Comparison of ENCODE assay signal across 8 cellular contexts in genomic region chr16:67163903-67164558, GRCh38. TPM values are rescaled to one million over a fixed set of nuclear protein-coding genes. Genes with fewer than 3 reads are reported as not detected.
DNase-seq lines count a peak whose midpoint lies in the region; ATAC-seq and TF ChIP-seq lines count a peak whose summit lies in the region.

No MANE protein-coding gene starts in this region.

- no TSS peak for BruUV-seq in A673 (replicated peaks; lab: Mats Ljungman, UMichigan)

- POLR2A ChIA-PET in A673 (lab: Charles Lee; ENCODE audit: low non-redundant PET): no interaction called here

- peaks cover 94% of the 10 kb centered on the region for H3K27me3 Mint-ChIP-seq in nephron (ENCODE audit: low read depth)

- peak; percentile 39 for DNase-seq in BE2C
- DNase-seq in Karpas-422: no peak
- DNase-seq in effector memory CD4-positive, alpha-beta T cell: no peak
- DNase-seq in G401 (ENCODE audit: low spot score): no peak
- no peak for DNase-seq in Kasumi-1 (lab: John Stamatoyannopoulos, UW)
- no peak for DNase-seq in A673 (ENCODE audit: low spot score)

- H3K36me3 Mint-ChIP-seq in nephron (ENCODE audit: low read depth): no peaks in the 10 kb centered on the region

- peak overlapping the region; percentile 64 for H3K4me3 ChIP-seq in BE2C (ENCODE audit: low read depth, low read length)
- no peak overlapping the region for H3K4me3 ChIP-seq in Karpas-422 (ENCODE audit: low read length)
- peak overlapping the region; percentile 44 for H3K4me3 ChIP-seq in effector memory CD4-positive, alpha-beta T cell (ENCODE audit: insufficient read depth, low read depth, low read length, poor library complexity, severe bottlenecking)
- H3K4me3 ChIP-seq in A673 (ENCODE audit: low read depth, low read length, poor library complexity, severe bottlenecking): no peak overlapping the region

- no peak overlapping the region for H3K27ac ChIP-seq in Karpas-422 (ENCODE audit: low read length)
- H3K27ac ChIP-seq in effector memory CD4-positive, alpha-beta T cell (ENCODE audit: insufficient read depth, low read length, poor library complexity, severe bottlenecking): no peak overlapping the region
- no peak overlapping the region for H3K27ac ChIP-seq in A673 (ENCODE audit: low read depth, low read length, poor library complexity, severe bottlenecking)

- in situ Hi-C loops in G401 (cut with HindIII; ENCODE audit: low sequenced_read_pairs): no loop called here

- H3K4me1 ChIP-seq in BE2C: no peaks in the 10 kb centered on the region
- H3K4me1 ChIP-seq in Karpas-422 (ENCODE audit: low read length): peaks cover 28% of the 10 kb centered on the region
- peaks cover 52% of the 10 kb centered on the region for H3K4me1 ChIP-seq in effector memory CD4-positive, alpha-beta T cell (ENCODE audit: control insufficient read depth, insufficient read depth, low read length, poor library complexity, severe bottlenecking)
- no peaks in the 10 kb centered on the region for H3K4me1 ChIP-seq in A673 (ENCODE audit: insufficient read depth, low read length, poor library complexity, severe bottlenecking)

- H3K36me3 ChIP-seq in BE2C (no peaks in the 10 kb centered on the region), Karpas-422 (ENCODE audit: insufficient read depth, low read length) (no peaks in the 10 kb centered on the region), A673 (ENCODE audit: insufficient read depth, low read length, poor library complexity, severe bottlenecking) (no peaks in the 10 kb centered on the region)
- no peaks in the 10 kb centered on the region for H3K36me3 ChIP-seq in effector memory CD4-positive, alpha-beta T cell (ENCODE audit: control insufficient read depth, insufficient read depth, low read length)

- intact Hi-C loops in A673 (cut with micrococcal nuclease; ENCODE audit: unreplicated experiment): no loop called here

- no peaks in the 10 kb centered on the region for H3K9me2 ChIP-seq in Karpas-422 (replicated peaks; ENCODE audit: insufficient read depth, low read length)

- no peak overlapping the region for H3K27ac Mint-ChIP-seq in nephron

- H3K9me3 Mint-ChIP-seq in nephron: no peaks in the 10 kb centered on the region

- peaks cover 15% of the 10 kb centered on the region; the same call in 1 of the 2 replicates for H4K20me1 ChIP-seq in Karpas-422 (ENCODE audit: insufficient read depth, low read depth, low read length)

- no peak for TF ChIP-seq CTCF in BE2C (IDR thresholded peaks at IDR 0.05; ENCODE audit: low read depth, low read length)
- TF ChIP-seq CTCF in nephron (IDR thresholded peaks at IDR 0.05; ENCODE audit: unreplicated experiment in 3 of 3): no peak
- no peak for TF ChIP-seq CTCF in A673 (conservative IDR thresholded peaks at IDR 0.05; ENCODE audit: low read depth, low read length)

- H3K4me2 ChIP-seq in Karpas-422 (ENCODE audit: low read depth, low read length, poor library complexity, severe bottlenecking): peak overlapping the region; percentile 38

- no peak overlapping the region for H3K9ac ChIP-seq in Karpas-422 (ENCODE audit: low read length)

- H2AFZ ChIP-seq in Karpas-422 (ENCODE audit: low read length): no peak overlapping the region

- CTCF ChIA-PET in A673 (lab: Charles Lee): no interaction called here

- H3K4me1 Mint-ChIP-seq in nephron: peaks cover 21% of the 10 kb centered on the region

- no peak for ATAC-seq in GM19324 (IDR thresholded peaks at IDR 0.05; ENCODE audit: low FRiP score, unreplicated experiment)

- H3K4me3 Mint-ChIP-seq in nephron: peak overlapping the region; percentile 30 to 67 (median 64)

- H3K9me3 ChIP-seq in BE2C (no peaks in the 10 kb centered on the region), Karpas-422 (ENCODE audit: low read length) (no peaks in the 10 kb centered on the region), A673 (ENCODE audit: low read depth, low read length, poor library complexity, severe bottlenecking) (no peaks in the 10 kb centered on the region)
- H3K9me3 ChIP-seq in effector memory CD4-positive, alpha-beta T cell (ENCODE audit: control insufficient read depth, low read length): no peaks in the 10 kb centered on the region

- H3K79me2 ChIP-seq in Karpas-422 (ENCODE audit: low read length): no peaks in the 10 kb centered on the region

- H3K27me3 ChIP-seq in BE2C (no peaks in the 10 kb centered on the region; the same call in 1 of the 2 replicates), Karpas-422 (ENCODE audit: low read length) (no peaks in the 10 kb centered on the region), A673 (replicated peaks; ENCODE audit: insufficient read depth, low read depth, low read length, poor library complexity) (no peaks in the 10 kb centered on the region)
- peaks cover 38% of the 10 kb centered on the region for H3K27me3 ChIP-seq in effector memory CD4-positive, alpha-beta T cell (replicated peaks; ENCODE audit: control insufficient read depth, insufficient read depth, low read length, poor library complexity, severe bottlenecking)

RNA-seq across cellular contexts. Expression of gene HSF4, which starts 0.5 kb away (rescaled TPM):
- polyA plus RNA-seq in BE2C (2012; ENCODE audit: insufficient read depth, insufficient read length, low read depth): 37.1 TPM
- total RNA-seq in Karpas-422 (2014; rRNA removed; shearing (Covaris generic); ENCODE audit: low replicate concordance): 12.4 and 15.2 TPM in 2 replicates
- total RNA-seq in G401 (2014; rRNA removed; shearing (Covaris generic)): 17.8 and 17.9 TPM in 2 replicates
- 13.9 and 20.2 TPM in 2 replicates for total RNA-seq in A673 (2021)

RNA-seq across cellular contexts. Expression of gene FBXL8, which starts 4.3 kb away (rescaled TPM):
- polyA plus RNA-seq in BE2C (2012; ENCODE audit: insufficient read depth, insufficient read length, low read depth): 14.4 TPM
- total RNA-seq in Karpas-422 (2014; rRNA removed; shearing (Covaris generic); ENCODE audit: low replicate concordance): 2.6 and 14.6 TPM in 2 replicates
- 8.2 and 10.4 TPM in 2 replicates for total RNA-seq in G401 (2014; rRNA removed; shearing (Covaris generic))
- 8.3 and 13.8 TPM in 2 replicates for total RNA-seq in A673 (2021)

RNA-seq across cellular contexts. Expression of gene TRADD, which starts 4.3 kb away (rescaled TPM):
- 6.0 TPM for polyA plus RNA-seq in BE2C (2012; ENCODE audit: insufficient read depth, insufficient read length, low read depth)
- 11.4 and 14.7 TPM in 2 replicates for total RNA-seq in Karpas-422 (2014; rRNA removed; shearing (Covaris generic); ENCODE audit: low replicate concordance)
- total RNA-seq in G401 (2014; rRNA removed; shearing (Covaris generic)): 8.8 and 15.4 TPM in 2 replicates
- total RNA-seq in A673 (2021): 7.7 and 10.8 TPM in 2 replicates

RNA-seq across cellular contexts. Expression of gene NOL3, which starts 6.3 kb away (rescaled TPM):
- 90.0 TPM for polyA plus RNA-seq in BE2C (2012; ENCODE audit: insufficient read depth, insufficient read length, low read depth)
- total RNA-seq in Karpas-422 (2014; rRNA removed; shearing (Covaris generic); ENCODE audit: low replicate concordance): 0.15 and 1.8 TPM in 2 replicates
- total RNA-seq in G401 (2014; rRNA removed; shearing (Covaris generic)): 13.4 and 17.5 TPM in 2 replicates
- 15.3 and 16.4 TPM in 2 replicates for total RNA-seq in A673 (2021)

RNA-seq across cellular contexts. Expression of gene B3GNT9, which starts 13.2 kb away (rescaled TPM):
- polyA plus RNA-seq in BE2C (2012; ENCODE audit: insufficient read depth, insufficient read length, low read depth): 6.2 TPM
- 1.4 and 1.8 TPM in 2 replicates for total RNA-seq in Karpas-422 (2014; rRNA removed; shearing (Covaris generic); ENCODE audit: low replicate concordance)
- total RNA-seq in G401 (2014; rRNA removed; shearing (Covaris generic)): 0.55 TPM in 1 of 2 replicates, not detected in the other
- total RNA-seq in A673 (2021): 11.5 and 13.8 TPM in 2 replicates

Comparison
In these comparisons a context has a peak if more than half of its experiments do, and no peak if none do; other contexts are left out.
1. H3K4me3 ChIP-seq: peak in BE2C (single experiment) and effector memory CD4-positive, alpha-beta T cell (single experiment); none in Karpas-422 (single experiment) and A673 (single experiment).